ENCODE assay signal across 21 cellular contexts in genomic region chr22:25758316-25758715, GRCh38. TPM values are rescaled to one million over a fixed set of nuclear protein-coding genes. Genes with fewer than 3 reads are reported as not detected.
DNase-seq lines count a peak whose midpoint lies in the region; ATAC-seq, FAIRE-seq and TF ChIP-seq lines count a peak whose summit lies in the region.
"Had no signal": no experiment of that assay in that cellular context is flagged by ENCODE, and none has a peak within 500 bp of the region (broad histone marks: within the 10 kb centered on the region; RNA-seq: fewer than 3 reads in every experiment).

No MANE protein-coding gene starts in this region.

- intact Hi-C loops in psoas muscle (cut with DNase I): no loop called here

- DNase-seq in BJ (ENCODE audit: low read depth): peak; percentile 51
- no peak for DNase-seq in RWPE1 (ENCODE audit: low spot score)
- peak; percentile 75 for DNase-seq in epithelial cell of esophagus (ENCODE audit: low read depth)
- no peak for DNase-seq in psoas muscle
- DNase-seq in NCI-H187 treated with DMSO at 0.1 percent for 48 hours (lab: John Stamatoyannopoulos, UW): no peak
- no peak for DNase-seq in GM12892 (ENCODE audit: insufficient read length)
- no peak for DNase-seq in SKM-1 treated with dmso at 0.1 percent for 144 hours (lab: John Stamatoyannopoulos, UW; ENCODE audit: unreplicated experiment)
- DNase-seq: C1 segment of cervical spinal cord, DMS 273 treated with DMSO at 0.1 percent for 48 hours, GF-D8, GOT3, KBM-7, NCI-H1048, NCI-H1436 treated with DMSO at 0.1 percent for 48 hours, NCI-H2081, NCI-H510A treated with DMSO at 0.1 percent for 48 hours, PC-9 had no signal

- no peak for TF ChIP-seq POLR2A in GM12892 (IDR thresholded peaks at IDR 0.05; ENCODE audit: low read depth, low read length)

- H3K36me3 ChIP-seq in BJ (ENCODE audit: control insufficient read depth, insufficient read depth, low read length): no peaks in the 10 kb centered on the region
- H3K36me3 ChIP-seq in psoas muscle (ENCODE audit: insufficient read depth in 1 of 2, low read depth in 1 of 2): peaks cover 0 to 27% of the 10 kb centered on the region in 2 donors

- 34 to 55% (median 42%) methylated on average over 8 of the region's 8 CpGs for WGBS in psoas muscle, 3 donors

- FAIRE-seq in GM12892 (lab: Jason Lieb, UNC): no peak
- FAIRE-seq: A204.1, GM12891 had no signal

- H3K27me3 ChIP-seq in BJ (ENCODE audit: control insufficient read depth, insufficient read depth, low read length) (no peaks in the 10 kb centered on the region), psoas muscle (ENCODE audit: insufficient read depth in 3 of 3, low read length in 2 of 3) (no peaks in the 10 kb centered on the region)

- no peak for ATAC-seq in psoas muscle
- no peak for ATAC-seq in GM21619 (IDR thresholded peaks at IDR 0.05; ENCODE audit: unreplicated experiment)

- no peak overlapping the region for H3K4me3 ChIP-seq in BJ (ENCODE audit: low read depth, low read length)
- no peak overlapping the region for H3K4me3 ChIP-seq in epithelial cell of esophagus (ENCODE audit: low read length)
- H3K4me3 ChIP-seq in psoas muscle: peak overlapping the region; percentile 19
- H3K4me3 ChIP-seq: PC-9 had no signal

- CTCF ChIA-PET in BJ (lab: Yijun Ruan, JAX) (interaction anchor here (5.9 kb wide), 1 partner anchor 15 kb away, joined by 38 read pairs; no protein-coding TSS in a partner anchor), RWPE1 (lab: Yijun Ruan, JAX) (no interaction called here)

- no peak for TF ChIP-seq CTCF in BJ (IDR thresholded peaks at IDR 0.05; ENCODE audit: insufficient read depth, low read depth, low read length)
- no peak for TF ChIP-seq CTCF in RWPE1 (conservative IDR thresholded peaks at IDR 0.05; ENCODE audit: low read depth)
- TF ChIP-seq CTCF in epithelial cell of esophagus (IDR thresholded peaks at IDR 0.05; ENCODE audit: insufficient read depth, low read depth, low read length, missing control alignments): no peak
- no peak for TF ChIP-seq CTCF in psoas muscle (IDR thresholded peaks at IDR 0.05)

- peak overlapping the region; percentile 70 for H3K27ac ChIP-seq in RWPE1
- peak overlapping the region; percentile 92 for H3K27ac ChIP-seq in psoas muscle

- POLR2A ChIA-PET in BJ (lab: Charles Lee) (no interaction called here), RWPE1 (lab: Yijun Ruan, JAX; ENCODE audit: low non-redundant PET) (no interaction called here)

- H3K4me1 ChIP-seq in psoas muscle: peaks cover 55% of the 10 kb centered on the region

- H3K9me3 ChIP-seq in psoas muscle: no peaks in the 10 kb centered on the region

RNA-seq across cellular contexts. Expression of gene MYO18B, which starts 16.3 kb away (rescaled TPM):
- polyA plus RNA-seq in BJ (2011; rRNA removed) (not detected in 2 replicates), psoas muscle (100 to 1,000 TPM in 2 of 3 donors, 10 to 100 TPM in 1; 79.3 to 224 (median 109) TPM)
- under 0.01 TPM in 1 of 2 replicates, not detected in the other for polyA minus RNA-seq in BJ (2011; rRNA and poly(A)+ RNA removed)
- 100 to 1,000 TPM; 273 to 434 (median 349) TPM for total RNA-seq in psoas muscle
- polyA plus RNA-seq in GM12892 (2012; ENCODE audit: missing spikeins): 3.7 TPM
- total RNA-seq: M059J, PC-9 had no signal

Comparison
In these comparisons a context has a peak if more than half of its experiments do, and no peak if none do; other contexts are left out.
1. DNase-seq: peak in BJ (single experiment) and epithelial cell of esophagus (single experiment); none in RWPE1 (single experiment), psoas muscle (0 of 2), NCI-H187 treated with DMSO at 0.1 percent for 48 hours (single experiment), GM12892 (single experiment) and SKM-1 treated with dmso at 0.1 percent for 144 hours (single experiment).
2. RNA of gene MYO18B, which starts 16.3 kb away (polyA plus RNA-seq): 79.3 to 224 TPM in psoas muscle; not detected in BJ; every median in the first group is over 10 times any median in the second.